9 cellular contexts compared by ENCODE assay signal in the genomic region with DNA sequence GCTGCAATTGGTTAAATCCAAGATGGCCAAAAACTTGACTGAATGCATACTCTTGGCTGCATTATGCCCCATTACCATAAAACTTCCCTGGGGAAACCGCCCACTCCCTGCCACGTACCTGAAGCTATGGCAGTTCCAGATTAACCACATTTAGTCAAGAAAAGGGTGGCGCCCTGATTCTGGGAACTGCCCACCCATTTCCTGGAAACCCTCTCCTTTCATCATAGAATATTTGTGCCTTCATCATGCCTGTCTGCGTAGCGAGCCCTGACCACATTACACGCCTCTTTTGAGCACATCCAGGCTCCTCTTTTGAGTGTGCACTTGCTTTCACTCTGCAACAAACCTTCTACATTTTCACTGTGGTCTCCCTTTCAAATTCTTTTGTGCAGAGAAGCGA. TPM values are rescaled to one million over a fixed set of nuclear protein-coding genes. Genes with fewer than 3 reads are reported as not detected.
DNase-seq lines count a peak whose midpoint lies in the region; ATAC-seq and TF ChIP-seq lines count a peak whose summit lies in the region.
"Had no signal": no experiment of that assay in that cellular context is flagged by ENCODE, and none has a peak within 500 bp of the region (broad histone marks: within the 10 kb centered on the region; RNA-seq: fewer than 3 reads in every experiment).

No MANE protein-coding gene starts in this region.

- peaks cover 96% of the 10 kb centered on the region for H3K79me2 ChIP-seq in mammary epithelial cell (ENCODE audit: insufficient read depth, low read length)

- peak; percentile 45 for DNase-seq in UCSD-AML1 (lab: John Stamatoyannopoulos, UW; ENCODE audit: unreplicated experiment)
- DNase-seq in mammary epithelial cell: peak; percentile 94
- peak; percentile 88 to 91 for DNase-seq in stimulated activated CD4-positive, alpha-beta T cell treated with anti-CD3 and anti-CD28 coated beads, Interleukin-4, amount 100 ng/mL, for 48 hours (ENCODE audit: low read depth in 2 of 2)
- DNase-seq in SKM-1 (lab: John Stamatoyannopoulos, UW; ENCODE audit: unreplicated experiment): no peak
- DNase-seq in hypothalamus (lab: John Stamatoyannopoulos, UW): no peak
- no peak for DNase-seq in SK-N-DZ (ENCODE audit: low spot score)

- in situ Hi-C loops in mammary epithelial cell (cut with MboI; ENCODE audit: low sequenced_read_pairs in 2 of 2): no loop called here

- peak overlapping the region; percentile 60 for H2AFZ ChIP-seq in mammary epithelial cell (ENCODE audit: low read depth, low read length)

- TF ChIP-seq CTCF in mammary epithelial cell (conservative IDR thresholded peaks at IDR 0.05 in 1 of 2, IDR thresholded peaks at IDR 0.05 in 1 of 2; ENCODE audit: extremely low read depth in 1 of 2, insufficient read depth in 1 of 2, low read depth in 1 of 2, low read length in 2 of 2): no peak

- BruUV-seq in mammary epithelial cell (replicated peaks; lab: Mats Ljungman, UMichigan): no TSS peak

- CTCF ChIA-PET in mammary epithelial cell (lab: Charles Lee; ENCODE audit: low non-redundant PET): no interaction called here

- H3K27ac ChIP-seq in mammary epithelial cell (ENCODE audit: insufficient read depth, low read depth, low read length): peak overlapping the region; percentile 74

- intact Hi-C loops in mammary epithelial cell (cut with micrococcal nuclease): no loop called here

- WGBS in mammary epithelial cell (ENCODE audit: low coverage, missing lambda C conversion rate): 0% methylated on average over 7 of the region's 7 CpGs

- no peaks in the 10 kb centered on the region for H3K36me3 ChIP-seq in mammary epithelial cell (ENCODE audit: insufficient read depth, low read length)

- H3K4me3 ChIP-seq in mammary epithelial cell (replicated peaks in 1 of 3; ENCODE audit: insufficient read depth in 1 of 3, low read depth in 2 of 3, low read length in 3 of 3): peak overlapping the region; percentile 26 to 39 (median 35)

- peak; percentile 76 for ATAC-seq in GM18508 (IDR thresholded peaks at IDR 0.05; ENCODE audit: insufficient read depth, unreplicated experiment)
- ATAC-seq in HG02938 (IDR thresholded peaks at IDR 0.05; ENCODE audit: unreplicated experiment): peak; percentile 81
- ATAC-seq: HCT116 had no signal

- no peaks in the 10 kb centered on the region for H3K9me3 ChIP-seq in mammary epithelial cell (replicated peaks; ENCODE audit: insufficient read depth, low read length)

- peaks cover 21% of the 10 kb centered on the region for H3K4me1 ChIP-seq in mammary epithelial cell (ENCODE audit: insufficient read depth, low read length)

- H3K9ac ChIP-seq in mammary epithelial cell (ENCODE audit: insufficient read depth, low read length): peak overlapping the region; percentile 67

- no peaks in the 10 kb centered on the region for H4K20me1 ChIP-seq in mammary epithelial cell (ENCODE audit: insufficient read depth, low read length)

- dilution Hi-C loops in mammary epithelial cell (cut with HindIII; ENCODE audit: low sequenced_read_pairs): no loop called here

- H3K27me3 ChIP-seq in mammary epithelial cell (ENCODE audit: insufficient read depth, low read length): no peaks in the 10 kb centered on the region

- peak overlapping the region; percentile 72 for H3K4me2 ChIP-seq in mammary epithelial cell (ENCODE audit: insufficient read depth, low read depth, low read length)

RNA-seq across cellular contexts. Expression of a gene that starts 5.2 kb away (rescaled TPM):
- total RNA-seq in mammary epithelial cell: 10 to 100 TPM; 19.0 to 26.3 TPM
- polyA plus RNA-seq in mammary epithelial cell: 7.2 TPM
- 7.4 TPM for polyA minus RNA-seq in mammary epithelial cell
- 11.4 and 11.9 TPM in 2 replicates for polyA plus RNA-seq in SK-N-DZ (2014; cell fraction: cytosol; rRNA removed)
- 18.7 and 30.6 TPM in 2 replicates for polyA plus RNA-seq in SK-N-DZ (2014; cell fraction: nucleus; rRNA removed)

RNA-seq across cellular contexts. Expression of a gene that starts 5.6 kb away (rescaled TPM):
- 10 to 100 TPM; 15.4 to 20.7 TPM for total RNA-seq in mammary epithelial cell
- polyA plus RNA-seq in mammary epithelial cell: 10.0 TPM
- polyA minus RNA-seq in mammary epithelial cell: 8.0 TPM
- polyA plus RNA-seq in SK-N-DZ (2014; cell fraction: cytosol; rRNA removed): 6.5 and 8.0 TPM in 2 replicates
- polyA plus RNA-seq in SK-N-DZ (2014; cell fraction: nucleus; rRNA removed): 5.6 and 6.0 TPM in 2 replicates

Comparison
In these comparisons a context has a peak if more than half of its experiments do, and no peak if none do; other contexts are left out.
1. DNase-seq: peak in UCSD-AML1 (single experiment), mammary epithelial cell (single experiment) and stimulated activated CD4-positive, alpha-beta T cell treated with anti-CD3 and anti-CD28 coated beads, Interleukin-4, amount 100 ng/mL, for 48 hours (2 of 2); none in SKM-1 (single experiment), hypothalamus (0 of 51) and SK-N-DZ (single experiment).